10 cellular contexts compared by ENCODE assay signal in genomic region chr6:33586108-33586640, GRCh38. TPM values are rescaled to one million over a fixed set of nuclear protein-coding genes. Genes with fewer than 3 reads are reported as not detected.
DNase-seq lines count a peak whose midpoint lies in the region; ATAC-seq and TF ChIP-seq lines count a peak whose summit lies in the region.
"Had no signal": no experiment of that assay in that cellular context is flagged by ENCODE, and none has a peak within 500 bp of the region (broad histone marks: within the 10 kb centered on the region; RNA-seq: fewer than 3 reads in every experiment).

No MANE protein-coding gene starts in this region.

- CTCF ChIA-PET in activated CD4-positive, alpha-beta T cell treated with anti-CD3 and anti-CD28 coated beads for 36 hours (lab: Charles Lee): interaction anchor here (0.8 to 3.3 kb wide), 7 partner anchors 17 to 125 kb away, joined by 3 to 16 read pairs (median 11); partner anchors contain the start of gene UQCC2

- no peaks in the 10 kb centered on the region for H3K36me3 Mint-ChIP-seq in activated CD4-positive, alpha-beta T cell treated with anti-CD3 and anti-CD28 coated beads for 36 hours (ENCODE audit: low read depth)
- peaks cover 2% of the 10 kb centered on the region for H3K36me3 Mint-ChIP-seq in central memory CD8-positive, alpha-beta T cell (ENCODE audit: insufficient read depth)
- H3K36me3 Mint-ChIP-seq in chondrocyte (ENCODE audit: low read depth): no peaks in the 10 kb centered on the region

- no peaks in the 10 kb centered on the region for H3K9me3 Mint-ChIP-seq in activated CD4-positive, alpha-beta T cell treated with anti-CD3 and anti-CD28 coated beads for 36 hours (ENCODE audit: low read depth)
- no peaks in the 10 kb centered on the region for H3K9me3 Mint-ChIP-seq in central memory CD8-positive, alpha-beta T cell
- H3K9me3 Mint-ChIP-seq in chondrocyte (ENCODE audit: low read depth): no peaks in the 10 kb centered on the region

- peak overlapping the region; percentile 72 for H3K4me3 ChIP-seq in Loucy (ENCODE audit: low read length, poor library complexity, severe bottlenecking)
- H3K4me3 ChIP-seq in skeletal muscle satellite cell (ENCODE audit: low read length): no peak overlapping the region
- H3K4me3 ChIP-seq: MG63 had no signal

- intact Hi-C loops in activated CD4-positive, alpha-beta T cell treated with anti-CD3 and anti-CD28 coated beads for 36 hours (cut with DNase I, micrococcal nuclease): loop anchor here in 1 of 2 experiments (5.0 kb wide), 2 partner anchors 36 to 176 kb away; partner anchors contain the start of gene ITPR3

- H3K27ac Mint-ChIP-seq in activated CD4-positive, alpha-beta T cell treated with anti-CD3 and anti-CD28 coated beads for 36 hours: peak overlapping the region; percentile 92
- peak overlapping the region; percentile 13 for H3K27ac Mint-ChIP-seq in central memory CD8-positive, alpha-beta T cell (ENCODE audit: low read depth)
- H3K27ac Mint-ChIP-seq in chondrocyte (ENCODE audit: unreplicated experiment): no peak overlapping the region

- H3K4me1 ChIP-seq in Loucy (ENCODE audit: insufficient read depth, low read length, poor library complexity, severe bottlenecking): peaks cover 19% of the 10 kb centered on the region
- H3K4me1 ChIP-seq in skeletal muscle satellite cell (ENCODE audit: control insufficient read depth, insufficient read depth, low read length): peaks cover 25% of the 10 kb centered on the region

- POLR2A ChIA-PET in activated CD4-positive, alpha-beta T cell treated with anti-CD3 and anti-CD28 coated beads for 36 hours (lab: Charles Lee): no interaction called here

- H3K4me1 Mint-ChIP-seq in activated CD4-positive, alpha-beta T cell treated with anti-CD3 and anti-CD28 coated beads for 36 hours: peaks cover 25% of the 10 kb centered on the region
- H3K4me1 Mint-ChIP-seq in central memory CD8-positive, alpha-beta T cell: peaks cover 7% of the 10 kb centered on the region
- H3K4me1 Mint-ChIP-seq in chondrocyte (ENCODE audit: low read depth): peaks cover 17% of the 10 kb centered on the region

- H3K9me2 ChIP-seq in Loucy (replicated peaks; ENCODE audit: low read depth, low read length): no peaks in the 10 kb centered on the region

- peak overlapping the region; percentile 84 for H3K4me2 ChIP-seq in Loucy (ENCODE audit: low read depth, low read length, poor library complexity, severe bottlenecking)
- H3K4me2 ChIP-seq in skeletal muscle satellite cell (ENCODE audit: low read length): peak overlapping the region; percentile 69

- peak overlapping the region; percentile 89 for H2AFZ ChIP-seq in Loucy (ENCODE audit: low read length)

- peak overlapping the region; percentile 66 for H3K4me3 Mint-ChIP-seq in activated CD4-positive, alpha-beta T cell treated with anti-CD3 and anti-CD28 coated beads for 36 hours
- H3K4me3 Mint-ChIP-seq in central memory CD8-positive, alpha-beta T cell: no peak overlapping the region
- H3K4me3 Mint-ChIP-seq in chondrocyte (ENCODE audit: unreplicated experiment): no peak overlapping the region

- H3K79me2 ChIP-seq in Loucy (ENCODE audit: insufficient read depth, low read length): peaks cover 12% of the 10 kb centered on the region; the same call in 1 of the 2 replicates

- H3K27me3 ChIP-seq in Loucy (ENCODE audit: insufficient read depth, low read length, poor library complexity, severe bottlenecking) (no peaks in the 10 kb centered on the region), skeletal muscle satellite cell (ENCODE audit: control insufficient read depth, insufficient read depth, low read length) (no peaks in the 10 kb centered on the region)
- H3K27me3 ChIP-seq: foreskin keratinocyte, MG63 had no signal

- H3K27me3 Mint-ChIP-seq in activated CD4-positive, alpha-beta T cell treated with anti-CD3 and anti-CD28 coated beads for 36 hours: no peaks in the 10 kb centered on the region
- no peaks in the 10 kb centered on the region for H3K27me3 Mint-ChIP-seq in central memory CD8-positive, alpha-beta T cell
- no peaks in the 10 kb centered on the region for H3K27me3 Mint-ChIP-seq in chondrocyte (ENCODE audit: low read depth)

- TF ChIP-seq CTCF in Loucy (conservative IDR thresholded peaks at IDR 0.05; ENCODE audit: low read length) (no peak), chondrocyte (IDR thresholded peaks at IDR 0.05) (no peak)

- H3F3A ChIP-seq in Loucy (ENCODE audit: low read depth): no peaks in the 10 kb centered on the region

- H3K36me3 ChIP-seq in Loucy (ENCODE audit: insufficient read depth, low read length): no peaks in the 10 kb centered on the region
- no peaks in the 10 kb centered on the region for H3K36me3 ChIP-seq in skeletal muscle satellite cell (ENCODE audit: insufficient read depth, low read length)
- H3K36me3 ChIP-seq: MG63 had no signal

- H4K20me1 ChIP-seq in Loucy (ENCODE audit: insufficient read depth, low read length, poor library complexity, severe bottlenecking): no peaks in the 10 kb centered on the region

- no peak for DNase-seq in activated CD4-positive, alpha-beta T cell treated with anti-CD3 and anti-CD28 coated beads for 36 hours
- no peak for DNase-seq in activated CD4-positive, alpha-beta T cell treated with anti-CD3 and anti-CD28 coated beads, Interleukin-2, amount 50 U/mL, for 48 hours
- DNase-seq in central memory CD8-positive, alpha-beta T cell (ENCODE audit: low spot score in 2 of 2): no peak
- no peak for DNase-seq in T1000 (lab: John Stamatoyannopoulos, UW)
- no peak for DNase-seq in chondrocyte (ENCODE audit: low spot score)
- no peak for DNase-seq in NCI-H1048 (lab: John Stamatoyannopoulos, UW)
- DNase-seq: foreskin keratinocyte had no signal

- no peak for ATAC-seq in activated CD4-positive, alpha-beta T cell treated with anti-CD3 and anti-CD28 coated beads for 36 hours
- peak; percentile 10 for ATAC-seq in central memory CD8-positive, alpha-beta T cell (replicated peaks; ENCODE audit: extremely low read depth, poor library complexity, severe bottlenecking)

- H3K9me3 ChIP-seq in Loucy (ENCODE audit: insufficient read depth, low read depth, low read length) (no peaks in the 10 kb centered on the region), skeletal muscle satellite cell (replicated peaks; ENCODE audit: low read length) (no peaks in the 10 kb centered on the region)
- H3K9me3 ChIP-seq: MG63 had no signal

- H3K9ac ChIP-seq in Loucy (ENCODE audit: low read depth, low read length, poor library complexity, severe bottlenecking): peak overlapping the region; percentile 49
- peak overlapping the region; percentile 7 for H3K9ac ChIP-seq in skeletal muscle satellite cell (ENCODE audit: low read depth, low read length)

RNA-seq across cellular contexts. Expression of gene BAK1, which starts 6.1 kb away (rescaled TPM):
- 10 to 100 TPM; 37.0 to 43.3 TPM for total RNA-seq in activated CD4-positive, alpha-beta T cell treated with anti-CD3 and anti-CD28 coated beads for 36 hours
- total RNA-seq in skeletal muscle satellite cell (2012; rRNA removed): 19.0 and 23.8 TPM in 2 replicates
- total RNA-seq in chondrocyte: 21.9 to 26.9 TPM (median 26.0 TPM) in 3 replicates

RNA-seq across cellular contexts. Expression of gene ITPR3, which starts 34.9 kb away (rescaled TPM):
- 10 to 100 TPM; 42.6 to 42.9 TPM for total RNA-seq in activated CD4-positive, alpha-beta T cell treated with anti-CD3 and anti-CD28 coated beads for 36 hours
- 57.3 and 64.2 TPM in 2 replicates for total RNA-seq in skeletal muscle satellite cell (2012; rRNA removed)
- 10.0 to 24.8 TPM (median 11.0 TPM) in 3 replicates for total RNA-seq in chondrocyte
